8 cellular contexts compared by ENCODE assay signal in genomic region chr1:236280438-236281285, GRCh38. TPM values are rescaled to one million over a fixed set of nuclear protein-coding genes. Genes with fewer than 3 reads are reported as not detected.
DNase-seq lines count a peak whose midpoint lies in the region; ATAC-seq and TF ChIP-seq lines count a peak whose summit lies in the region.

No MANE protein-coding gene starts in this region.

- peak overlapping the region; percentile 75 to 98 (median 90) for H3K27ac Mint-ChIP-seq in CD4-positive, alpha-beta memory T cell
- peak overlapping the region; percentile 55 for H3K27ac Mint-ChIP-seq in T-helper 1 cell treated with Interleukin-12 subunit alpha and Interleukin-12 subunit beta and Interleukin-4 antibody, amounts not matched to agents 30 μg/mL and 1 μg/mL, for 36 hours

- H3K36me3 Mint-ChIP-seq in CD4-positive, alpha-beta memory T cell, result peaks cover 3 to 13% of the 10 kb centered on the region in 2 donors
- H3K36me3 Mint-ChIP-seq in T-helper 1 cell treated with Interleukin-12 subunit alpha and Interleukin-12 subunit beta and Interleukin-4 antibody, amounts not matched to agents 30 μg/mL and 1 μg/mL, for 36 hours (ENCODE audit: low read depth), result peaks cover 3% of the 10 kb centered on the region

- peak overlapping the region; percentile 76 to 80 for H3K4me3 ChIP-seq in CD4-positive, alpha-beta memory T cell (ENCODE audit: low read length in 2 of 2)
- H3K4me3 ChIP-seq in Jurkat, Clone E6-1 (ENCODE audit: low read length), result peak overlapping the region; percentile 77
- peak overlapping the region; percentile 81 to 98 (median 97) for H3K4me3 ChIP-seq in thyroid gland (replicated peaks in 1 of 3)
- H3K4me3 ChIP-seq in PC-9, result no peak overlapping the region

- peak overlapping the region; percentile 85 to 98 (median 96) for H3K4me3 Mint-ChIP-seq in CD4-positive, alpha-beta memory T cell
- peak overlapping the region; percentile 85 for H3K4me3 Mint-ChIP-seq in T-helper 1 cell treated with Interleukin-12 subunit alpha and Interleukin-12 subunit beta and Interleukin-4 antibody, amounts not matched to agents 30 μg/mL and 1 μg/mL, for 36 hours

- no peak for ATAC-seq in HG03469 (IDR thresholded peaks at IDR 0.05; ENCODE audit: unreplicated experiment)

- TF ChIP-seq CTCF in thyroid gland (IDR thresholded peaks at IDR 0.05) (no peak), PC-9 (conservative IDR thresholded peaks at IDR 0.05) (no peak)

- H3K36me3 ChIP-seq in CD4-positive, alpha-beta memory T cell (ENCODE audit: insufficient read depth, low read length), result no peaks in the 10 kb centered on the region
- H3K36me3 ChIP-seq in thyroid gland (no peaks in the 10 kb centered on the region), PC-9 (ENCODE audit: low read depth) (no peaks in the 10 kb centered on the region)

- no peaks in the 10 kb centered on the region for H3K27me3 ChIP-seq in CD4-positive, alpha-beta memory T cell (ENCODE audit: insufficient read depth, low read length)
- H3K27me3 ChIP-seq in thyroid gland (no peaks in the 10 kb centered on the region), PC-9 (ENCODE audit: insufficient read depth, low read depth) (no peaks in the 10 kb centered on the region)

- H3K4me1 ChIP-seq in CD4-positive, alpha-beta memory T cell (ENCODE audit: insufficient read depth, low read length), result peaks cover 34% of the 10 kb centered on the region
- H3K4me1 ChIP-seq in thyroid gland, result peaks cover 6 to 10% of the 10 kb centered on the region in 2 donors
- H3K4me1 ChIP-seq in PC-9 (replicated peaks; ENCODE audit: insufficient read depth), result no peaks in the 10 kb centered on the region

- peak in 1 of 2 donors; percentile 23 for TF ChIP-seq POLR2A in thyroid gland (IDR thresholded peaks at IDR 0.05)

- no peaks in the 10 kb centered on the region for H3K27me3 Mint-ChIP-seq in CD4-positive, alpha-beta memory T cell
- peaks cover 11% of the 10 kb centered on the region for H3K27me3 Mint-ChIP-seq in T-helper 1 cell treated with Interleukin-12 subunit alpha and Interleukin-12 subunit beta and Interleukin-4 antibody, amounts not matched to agents 30 μg/mL and 1 μg/mL, for 36 hours (ENCODE audit: low read depth)

- H4K20me1 ChIP-seq in PC-9 (ENCODE audit: insufficient read depth), result no peaks in the 10 kb centered on the region

- no peaks in the 10 kb centered on the region for H3K79me2 ChIP-seq in PC-9 (ENCODE audit: low read depth)

- 9 to 10% methylated on average over 10 to 17 of the region's 17 CpGs for whole genome bisulfite sequencing in thyroid gland, 2 donors

- no peaks in the 10 kb centered on the region for H3F3A ChIP-seq in PC-9 (ENCODE audit: insufficient read depth, low read depth)

- no peaks in the 10 kb centered on the region for H3K9me2 ChIP-seq in PC-9 (ENCODE audit: insufficient read depth)

- DNase-seq in CD4-positive, alpha-beta memory T cell, result peak; percentile 41 to 69 (median 44)
- DNase-seq in Jurkat, Clone E6-1 (ENCODE audit: low read depth, low spot score), result no peak
- peak; percentile 35 for DNase-seq in central memory CD4-positive, alpha-beta T cell
- peak; percentile 15 for DNase-seq in medulla oblongata (ENCODE audit: extremely low spot score)
- DNase-seq in thyroid gland, result peak; percentile 76 to 85
- no peak for DNase-seq in PC-9

- no peaks in the 10 kb centered on the region for H3K9me3 ChIP-seq in CD4-positive, alpha-beta memory T cell (ENCODE audit: control insufficient read depth in 1 of 2, low read length in 2 of 2)
- no peaks in the 10 kb centered on the region for H3K9me3 ChIP-seq in thyroid gland
- H3K9me3 ChIP-seq in PC-9 (ENCODE audit: insufficient read depth, low read depth), result no peaks in the 10 kb centered on the region

- peak overlapping the region; percentile 81 for H3K27ac ChIP-seq in CD4-positive, alpha-beta memory T cell (ENCODE audit: low read depth, low read length)
- H3K27ac ChIP-seq in thyroid gland (peak overlapping the region; percentile 73 to 92 (median 85)), PC-9 (no peak overlapping the region)

- peaks cover 38 to 65% (median 52%) of the 10 kb centered on the region in 4 donors for H3K4me1 Mint-ChIP-seq in CD4-positive, alpha-beta memory T cell
- H3K4me1 Mint-ChIP-seq in T-helper 1 cell treated with Interleukin-12 subunit alpha and Interleukin-12 subunit beta and Interleukin-4 antibody, amounts not matched to agents 30 μg/mL and 1 μg/mL, for 36 hours (ENCODE audit: low read depth), result peaks cover 26% of the 10 kb centered on the region

- no peaks in the 10 kb centered on the region for H3K9me3 Mint-ChIP-seq in CD4-positive, alpha-beta memory T cell
- peaks cover 8% of the 10 kb centered on the region for H3K9me3 Mint-ChIP-seq in T-helper 1 cell treated with Interleukin-12 subunit alpha and Interleukin-12 subunit beta and Interleukin-4 antibody, amounts not matched to agents 30 μg/mL and 1 μg/mL, for 36 hours

- H3K4me2 ChIP-seq in PC-9, result no peak overlapping the region

- CTCF ChIA-PET in CD4-positive, alpha-beta memory T cell (lab: Charles Lee; ENCODE audit: partially characterized antibody), result interaction anchor here (1.2 kb wide), 1 partner anchor 172 kb away, joined by 4 read pairs; no protein-coding TSS in a partner anchor
- CTCF ChIA-PET in PC-9 (lab: Charles Lee), result interaction anchor here (0.6 kb wide), 1 partner anchor 268 kb away, joined by 3 read pairs; no protein-coding TSS in a partner anchor

- H2AFZ ChIP-seq in PC-9, result no peak overlapping the region

- POLR2A ChIA-PET in CD4-positive, alpha-beta memory T cell (lab: Charles Lee; ENCODE audit: partially characterized antibody), result interaction anchor here (1.0 to 2.6 kb wide), 7 partner anchors 14 to 515 kb away, joined by 3 to 18 read pairs (median 6); partner anchors contain the start of genes EDARADD, LYST and MTR
- POLR2A ChIA-PET in PC-9 (lab: Charles Lee; ENCODE audit: unreplicated experiment), result no interaction called here

- BruUV-seq in PC-9 (replicated peaks; lab: Mats Ljungman, UMichigan), result no TSS peak

- intact Hi-C loops in CD4-positive, alpha-beta memory T cell (cut with micrococcal nuclease), result loop anchor here (5.0 kb wide), 4 partner anchors 137 to 1908 kb away; partner anchors contain the start of genes COA6, LGALS8 and MTR
- intact Hi-C loops in thyroid gland (cut with DNase I) (loop anchor here (10.0 kb wide), 1 partner anchor 214 kb away; no protein-coding TSS in a partner anchor), PC-9 (cut with micrococcal nuclease; ENCODE audit: unreplicated experiment) (loop anchor here (5.0 kb wide), 1 partner anchor 252 kb away; no protein-coding TSS in a partner anchor)

RNA-seq across cellular contexts. Expression of gene ERO1B, which starts 1.1 kb away (rescaled TPM):
- total RNA-seq in CD4-positive, alpha-beta memory T cell, result 10 to 100 TPM; 23.0 to 24.5 TPM
- polyA plus RNA-seq in CD4-positive, alpha-beta memory T cell, result 1 to 10 TPM; 2.4 to 3.9 TPM
- polyA plus RNA-seq in Jurkat, Clone E6-1 (2012; ENCODE audit: insufficient read depth, insufficient read length), result 4.1 TPM
- total RNA-seq in thyroid gland, result 10 to 100 TPM; 29.8 to 60.1 (median 38.3) TPM
- total RNA-seq in PC-9 (2021), result not detected in 2 replicates

Comparison
In these comparisons a context has a peak if more than half of its experiments do, and no peak if none do; other contexts are left out.
1. DNase-seq: peak in CD4-positive, alpha-beta memory T cell (5 of 5), central memory CD4-positive, alpha-beta T cell (single experiment), medulla oblongata (single experiment) and thyroid gland (2 of 2); none in Jurkat, Clone E6-1 (single experiment) and PC-9 (0 of 2).
2. RNA of gene ERO1B, which starts 1.1 kb away (total RNA-seq): 29.8 to 60.1 TPM in thyroid gland and 23.0 to 24.5 TPM in CD4-positive, alpha-beta memory T cell; not detected in PC-9; every median in the first group is over 10 times any median in the second.